Comparison of ENCODE assay signal across 16 cellular contexts in genomic region chr10:50242777-50243176, GRCh38. TPM values are rescaled to one million over a fixed set of nuclear protein-coding genes. Genes with fewer than 3 reads are reported as not detected.
DNase-seq lines count a peak whose midpoint lies in the region; ATAC-seq, FAIRE-seq and TF ChIP-seq lines count a peak whose summit lies in the region.
"Had no signal": no experiment of that assay in that cellular context is flagged by ENCODE, and none has a peak within 500 bp of the region (broad histone marks: within the 10 kb centered on the region; RNA-seq: fewer than 3 reads in every experiment).

No MANE protein-coding gene starts in this region.

- H2BK120ac ChIP-seq in IMR-90 (ENCODE audit: low read depth, low read length) = no peak overlapping the region
- no peak overlapping the region for H2BK120ac ChIP-seq in mesenchymal stem cell (ENCODE audit: low read depth, low read length)

- no peak overlapping the region for H2AFZ ChIP-seq in IMR-90 (replicated peaks; ENCODE audit: low read length, poor library complexity)
- H2AFZ ChIP-seq in K562 (ENCODE audit: low read depth, low read length) = peak overlapping the region; percentile 49; the same call in 1 of the 2 replicates
- H2AFZ ChIP-seq in mesenchymal stem cell (ENCODE audit: low read depth, low read length) = no peak overlapping the region

- no peak overlapping the region for H3K4ac ChIP-seq in IMR-90 (ENCODE audit: low read depth, low read length)
- no peak overlapping the region for H3K4ac ChIP-seq in mesenchymal stem cell (ENCODE audit: low read depth in 1 of 2, low read length in 2 of 2)

- H3K14ac ChIP-seq in IMR-90 (replicated peaks; ENCODE audit: low read depth, low read length) = no peak overlapping the region
- no peak overlapping the region for H3K14ac ChIP-seq in mesenchymal stem cell (ENCODE audit: low read length in 2 of 2)

- no peak overlapping the region for H2BK15ac ChIP-seq in IMR-90 (ENCODE audit: low read depth, low read length)
- H2BK15ac ChIP-seq in mesenchymal stem cell (ENCODE audit: low read depth, poor library complexity, severe bottlenecking) = no peak overlapping the region

- POLR2A ChIA-PET in A549 (lab: Yijun Ruan, JAX) (no interaction called here), IMR-90 (lab: Charles Lee; ENCODE audit: unreplicated experiment) (no interaction called here), K562 (lab: Yijun Ruan, JAX) (interaction anchor here (1.0 kb wide), 1 partner anchor 12 kb away, joined by 3 read pairs; no protein-coding TSS in a partner anchor)

- DNase-seq in A549 (ENCODE audit: low read depth in 1 of 2, low spot score in 1 of 2) (no peak), IMR-90 (no peak), K562 (ENCODE audit: extremely low read depth in 1 of 4, low spot score in 3 of 4) (no peak), fibroblast of mammary gland (ENCODE audit: low read depth) (peak; percentile 15), amygdala (lab: John Stamatoyannopoulos, UW) (no peak), mesenchymal stem cell (no peak), SK-N-DZ (ENCODE audit: low spot score) (no peak)
- DNase-seq: 8988T; Calu3; CD8-positive, alpha-beta T cell; DMS79 treated with DMSO at 0.1 percent for 48 hours had no signal

- no peaks in the 10 kb centered on the region for H3K79me2 ChIP-seq in K562 (ENCODE audit: control insufficient read depth, insufficient read depth, low read length)

- H3K4me1 ChIP-seq in A549 (no peaks in the 10 kb centered on the region), IMR-90 (ENCODE audit: control insufficient read depth, insufficient read depth, low read length) (no peaks in the 10 kb centered on the region), K562 (replicated peaks in 1 of 2; ENCODE audit: control insufficient read depth in 2 of 2, insufficient read depth in 2 of 2, low read length in 2 of 2) (no peaks in the 10 kb centered on the region; a peak in 2 of 5 replicates), mesenchymal stem cell (ENCODE audit: control insufficient read depth, insufficient read depth, low read depth, low read length) (no peaks in the 10 kb centered on the region)
- H3K4me1 ChIP-seq: HAP-1 had no signal

- TF ChIP-seq RAD21 in A549 (conservative IDR thresholded peaks at IDR 0.05 in 1 of 2, IDR thresholded peaks at IDR 0.05 in 1 of 2) = no peak
- no peak for TF ChIP-seq RAD21 in IMR-90 (IDR thresholded peaks at IDR 0.05; ENCODE audit: low read length)
- TF ChIP-seq RAD21 in K562 (CRISPR knock-in tag; conservative IDR thresholded peaks at IDR 0.05 in 1 of 2, IDR thresholded peaks at IDR 0.05 in 1 of 2) = no peak

- CTCF ChIA-PET in A549 (lab: Yijun Ruan, JAX) (interaction anchor here (1.0 kb wide), 1 partner anchor 9 kb away, joined by 3 read pairs; no protein-coding TSS in a partner anchor), IMR-90 (lab: Yijun Ruan, JAX) (no interaction called here), K562 (lab: Yijun Ruan, JAX; ENCODE audit: low intra/inter-chr PET ratio) (no interaction called here)

- H3K27me3 ChIP-seq in IMR-90 (ENCODE audit: control insufficient read depth, insufficient read depth, low read length) (peaks cover 13% of the 10 kb centered on the region), K562 (ENCODE audit: control insufficient read depth in 2 of 2, insufficient read depth in 2 of 2, low read length in 2 of 2) (no peaks in the 10 kb centered on the region), mesenchymal stem cell (ENCODE audit: control insufficient read depth in 1 of 2, insufficient read depth in 1 of 2, low read length in 2 of 2) (peaks cover 7 to 13% of the 10 kb centered on the region in 2 experiments)
- H3K27me3 ChIP-seq: BLaER1 treated with 17β-estradiol and CSF1 and Interleukin-3, amounts not matched to agents 10 nM and 100 nM had no signal

- no peak overlapping the region for H2BK20ac ChIP-seq in IMR-90 (ENCODE audit: low read depth, low read length)

- dilution Hi-C loops in IMR-90 (cut with HindIII; ENCODE audit: low sequenced_read_pairs, unreplicated experiment) = no loop called here

- BruUV-seq in IMR-90 (replicated peaks; lab: Mats Ljungman, UMichigan) = no TSS peak
- no TSS peak for BruUV-seq in K562 (replicated peaks; lab: Mats Ljungman, UMichigan)

- H3K27ac ChIP-seq in A549 (no peak overlapping the region), IMR-90 (ENCODE audit: insufficient read depth, low read length) (no peak overlapping the region), K562 (ENCODE audit: extremely low read depth, low read depth, low read length) (no peak overlapping the region), mesenchymal stem cell (ENCODE audit: low read length, poor library complexity, severe bottlenecking) (no peak overlapping the region)
- H3K27ac ChIP-seq: BLaER1 treated with 17β-estradiol and CSF1 and Interleukin-3, amounts not matched to agents 10 nM and 100 nM; HL-60 had no signal

- TF ChIP-seq POLR2A in A549 (IDR thresholded peaks at IDR 0.05; ENCODE audit: low read length) (no peak), IMR-90 (IDR thresholded peaks at IDR 0.05; ENCODE audit: low read depth, low read length) (no peak), K562 (conservative IDR thresholded peaks at IDR 0.05) (no peak)

- H3K4me2 ChIP-seq in A549 (no peak overlapping the region), IMR-90 (ENCODE audit: low read depth, low read length) (no peak overlapping the region), K562 (ENCODE audit: insufficient read depth, low read length) (no peak overlapping the region), mesenchymal stem cell (ENCODE audit: low read length, poor library complexity, severe bottlenecking) (no peak overlapping the region)
- H3K4me2 ChIP-seq: BLaER1 treated with 17β-estradiol and CSF1 and Interleukin-3, amounts not matched to agents 10 nM and 100 nM had no signal

- H4K20me1 ChIP-seq in IMR-90 (ENCODE audit: insufficient read depth, low read length) = no peaks in the 10 kb centered on the region
- no peaks in the 10 kb centered on the region for H4K20me1 ChIP-seq in K562 (replicated peaks; ENCODE audit: control insufficient read depth, insufficient read depth, low read length)
- H4K20me1 ChIP-seq: BLaER1 treated with 17β-estradiol and CSF1 and Interleukin-3, amounts not matched to agents 10 nM and 100 nM had no signal

- FAIRE-seq in A549 (lab: Jason Lieb, UNC) (no peak), K562 (lab: Jason Lieb, UNC) (no peak)
- FAIRE-seq: GM12878, GM19239 had no signal

- no peak overlapping the region for H3K23ac ChIP-seq in IMR-90 (ENCODE audit: low read depth, low read length)
- no peak overlapping the region for H3K23ac ChIP-seq in mesenchymal stem cell (ENCODE audit: low read length in 2 of 2)

- ATAC-seq in A549 (no peak), IMR-90 (ENCODE audit: low read depth) (no peak), K562 (no peak)
- ATAC-seq: CD8-positive, alpha-beta T cell; GM12878 had no signal

- H2BK5ac ChIP-seq in IMR-90 (ENCODE audit: low read depth, low read length, poor library complexity, severe bottlenecking) = no peak overlapping the region
- H2BK5ac ChIP-seq in mesenchymal stem cell (ENCODE audit: low read depth, low read length, poor library complexity, severe bottlenecking) = no peak overlapping the region

- H2BK12ac ChIP-seq in mesenchymal stem cell (ENCODE audit: low read length in 2 of 2) = no peak overlapping the region

- H3K56ac ChIP-seq in IMR-90 (ENCODE audit: extremely low read depth, insufficient read depth, low read length) = no peak overlapping the region

- no peak overlapping the region for H3K18ac ChIP-seq in IMR-90 (ENCODE audit: low read depth, low read length)
- no peak overlapping the region for H3K18ac ChIP-seq in mesenchymal stem cell (ENCODE audit: low read depth in 1 of 2, low read length in 2 of 2)

- H3K9me3 ChIP-seq in A549 (no peaks in the 10 kb centered on the region), IMR-90 (ENCODE audit: control insufficient read depth, insufficient read depth, low read length) (no peaks in the 10 kb centered on the region), K562 (replicated peaks; ENCODE audit: control insufficient read depth, insufficient read depth, low read depth, low read length) (no peaks in the 10 kb centered on the region), mesenchymal stem cell (ENCODE audit: control insufficient read depth, low read length) (no peaks in the 10 kb centered on the region)
- H3K9me3 ChIP-seq: BLaER1 treated with 17β-estradiol and CSF1 and Interleukin-3, amounts not matched to agents 10 nM and 100 nM; HAP-1 had no signal

- intact Hi-C loops in IMR-90 (cut with micrococcal nuclease) (no loop called here), K562 (cut with micrococcal nuclease) (loop anchor here (5.0 kb wide), 1 partner anchor 35 kb away; no protein-coding TSS in a partner anchor)

- TF ChIP-seq CTCF in A549 (IDR thresholded peaks at IDR 0.05) = no peak
- no peak for TF ChIP-seq CTCF in IMR-90 (conservative IDR thresholded peaks at IDR 0.05; ENCODE audit: low read depth, low read length)
- TF ChIP-seq CTCF in K562 (IDR thresholded peaks at IDR 0.05 in 2 of 3, conservative IDR thresholded peaks at IDR 0.05 in 1 of 3; ENCODE audit: insufficient read depth in 2 of 3, low read depth in 1 of 3, low read length in 3 of 3) = no peak
- no peak for TF ChIP-seq CTCF in fibroblast of mammary gland (conservative IDR thresholded peaks at IDR 0.05; ENCODE audit: control insufficient read depth, insufficient read depth, low read depth, low read length)

- H4K5ac ChIP-seq in IMR-90 (ENCODE audit: low read depth, low read length) = no peak overlapping the region

- in situ Hi-C loops in IMR-90 (cut with MboI; ENCODE audit: low sequenced_read_pairs) = no loop called here
- in situ Hi-C loops in K562 (cut with MboI) = loop anchor here (25.0 kb wide), 1 partner anchor 655 kb away; no protein-coding TSS in a partner anchor

- H4K91ac ChIP-seq in IMR-90 (ENCODE audit: insufficient read depth, low read depth, low read length) = no peak overlapping the region
- H4K91ac ChIP-seq in mesenchymal stem cell (ENCODE audit: low read length) = no peak overlapping the region

- H4K8ac ChIP-seq in IMR-90 (ENCODE audit: low read depth in 2 of 2, low read length in 2 of 2) (no peak overlapping the region), mesenchymal stem cell (ENCODE audit: low read length) (no peak overlapping the region)

- H3K36me3 ChIP-seq in IMR-90 (ENCODE audit: control insufficient read depth, insufficient read depth, low read length) (no peaks in the 10 kb centered on the region), K562 (ENCODE audit: control insufficient read depth, insufficient read depth, low read length) (no peaks in the 10 kb centered on the region), mesenchymal stem cell (ENCODE audit: control insufficient read depth in 1 of 2, insufficient read depth in 2 of 2, low read depth in 1 of 2, low read length in 2 of 2) (no peaks in the 10 kb centered on the region)
- H3K36me3 ChIP-seq: BLaER1 treated with 17β-estradiol and CSF1 and Interleukin-3, amounts not matched to agents 10 nM and 100 nM; HAP-1 had no signal

- H3K79me1 ChIP-seq in IMR-90 (ENCODE audit: low read depth in 1 of 2, low read length in 2 of 2) (no peaks in the 10 kb centered on the region), mesenchymal stem cell (replicated peaks; ENCODE audit: low read length, poor library complexity, severe bottlenecking) (no peaks in the 10 kb centered on the region)

- TF ChIP-seq EP300 in A549 (IDR thresholded peaks at IDR 0.05) = no peak
- TF ChIP-seq EP300 in K562 (IDR thresholded peaks at IDR 0.05; ENCODE audit: low read length) = no peak

- H3K9me1 ChIP-seq in IMR-90 (ENCODE audit: insufficient read depth, low read length) = no peaks in the 10 kb centered on the region
- H3K9me1 ChIP-seq in K562 (ENCODE audit: control insufficient read depth, insufficient read depth, low read length) = no peaks in the 10 kb centered on the region

- H2AK9ac ChIP-seq in IMR-90 (replicated peaks; ENCODE audit: low read depth, low read length, poor library complexity) = no peak overlapping the region

- no peak overlapping the region for H3K4me3 ChIP-seq in A549
- no peak overlapping the region for H3K4me3 ChIP-seq in IMR-90 (ENCODE audit: insufficient read depth, low read depth, low read length)
- H3K4me3 ChIP-seq in K562 = no peak overlapping the region
- no peak overlapping the region for H3K4me3 ChIP-seq in fibroblast of mammary gland (ENCODE audit: control insufficient read depth, low read depth, low read length)
- H3K4me3 ChIP-seq in mesenchymal stem cell (ENCODE audit: insufficient read depth in 1 of 2, low read depth in 1 of 2, low read length in 2 of 2) = no peak overlapping the region
- H3K4me3 ChIP-seq: BLaER1 treated with 17β-estradiol and CSF1 and Interleukin-3, amounts not matched to agents 10 nM and 100 nM; GM12878; HAP-1 had no signal

- H2AK5ac ChIP-seq in IMR-90 (ENCODE audit: low read depth, low read length) (no peak overlapping the region), mesenchymal stem cell (ENCODE audit: low read length, severe bottlenecking) (no peak overlapping the region)

- 74% methylated on average over 4 of the region's 4 CpGs for WGBS in A549 (ENCODE audit: missing lambda C conversion rate)
- WGBS in IMR-90 (ENCODE audit: extremely low coverage in 2 of 2, insufficient read length in 1 of 2), 2 experiments = no CpG with 5 or more reads among the region's 4 CpGs
- WGBS in K562 (ENCODE audit: insufficient coverage, low coverage, missing lambda C conversion rate) = 56% methylated on average over 4 of the region's 4 CpGs
- WGBS in mesenchymal stem cell = no CpG with 5 or more reads among the region's 4 CpGs

- H3K9ac ChIP-seq in IMR-90 (ENCODE audit: low read depth, low read length) = no peak overlapping the region
- no peak overlapping the region for H3K9ac ChIP-seq in K562 (ENCODE audit: insufficient read depth in 1 of 2, low read depth in 2 of 2, low read length in 2 of 2)
- no peak overlapping the region for H3K9ac ChIP-seq in mesenchymal stem cell (ENCODE audit: low read length)
- H3K9ac ChIP-seq: BLaER1 treated with 17β-estradiol and CSF1 and Interleukin-3, amounts not matched to agents 10 nM and 100 nM had no signal

RNA-seq across cellular contexts. Expression of gene ASAH2, which starts 8.5 kb away (rescaled TPM):
- polyA plus RNA-seq in A549 (2011; rRNA removed) (4.8 and 5.9 TPM in 2 replicates), A549 (2017; fragmentation: RNase III; extraction: RNeasy Plus Mini Kit Qiagen cat#74134 plus additional on column Dnase treatment) (0.17 to 0.63 TPM (median 0.21 TPM) in 3 replicates), IMR-90 (2012; rRNA removed) (0.31 and 0.77 TPM in 2 replicates), K562 (2011; rRNA removed) (8.6 and 8.7 TPM in 2 replicates), K562 (2014; fragmentation: Illumina TruSeq; extraction: Trizol) (7.7 and 8.3 TPM in 2 replicates), K562 (2014; fragmentation: Nextera tagmentation; extraction: Ambion mirVana) (10 to 100 TPM in 1 of 2 experiments, 1 to 10 TPM in 1; 8.5 to 12.0 TPM), K562 (2014; rRNA removed) (8.4 and 11.0 TPM in 2 replicates)
- polyA plus RNA-seq in A549 (2012; cell fraction: cytosol; rRNA removed) = 0.52 and 1.1 TPM in 2 replicates
- polyA plus RNA-seq in A549 (2012; cell fraction: nucleus; rRNA removed) = 0.01 and 0.61 TPM in 2 replicates
- polyA minus RNA-seq in A549 (2011; rRNA and poly(A)+ RNA removed) = 1.4 and 6.2 TPM in 2 replicates
- total RNA-seq in IMR-90 (2012; rRNA removed) (0.18 and 1.1 TPM in 2 replicates), K562 (2014; rRNA removed) (2.5 and 6.5 TPM in 2 replicates), K562 (2014; rRNA removed; fragmentation: Illumina TruSeq; extraction: Trizol) (5.5 and 6.5 TPM in 2 replicates), K562 (2015; rRNA removed; fragmentation: Illumina TruSeq; extraction: Trizol) (2.7 and 3.5 TPM in 2 replicates), K562 (2021) (7.6 and 11.8 TPM in 2 replicates)
- polyA plus RNA-seq in IMR-90 (2012; cell fraction: cytosol; rRNA removed) = under 0.01 TPM in 1 of 2 replicates, not detected in the other
- polyA plus RNA-seq in IMR-90 (2012; cell fraction: nucleus; rRNA removed; ENCODE audit: low replicate concordance) = 0.25 and 2.1 TPM in 2 replicates
- 1.2 and 1.3 TPM in 2 replicates for total RNA-seq in K562 (2011; cell fraction: chromatin; rRNA removed; ENCODE audit: low replicate concordance)
- total RNA-seq in K562 (2011; cell fraction: nucleolus; rRNA removed) = 0.17 and 1.3 TPM in 2 replicates
- 0.66 and 1.8 TPM in 2 replicates for total RNA-seq in K562 (2011; cell fraction: nucleoplasm; rRNA removed)
- 0.54 and 4.2 TPM in 2 replicates for polyA plus RNA-seq in K562 (2011; cell fraction: cytosol; rRNA removed)
- 13.6 and 15.9 TPM in 2 replicates for polyA plus RNA-seq in K562 (2011; cell fraction: nucleus; rRNA removed)
- polyA plus RNA-seq in K562 (2012) = 4.9 and 5.0 TPM in 2 replicates
- 9.9 and 11.4 TPM in 2 replicates for polyA minus RNA-seq in K562 (2011; rRNA and poly(A)+ RNA removed)
- 0.64 and 4.3 TPM in 2 replicates for polyA minus RNA-seq in K562 (2011; cell fraction: cytosol; rRNA and poly(A)+ RNA removed)
- polyA minus RNA-seq in K562 (2011; cell fraction: nucleus; rRNA and poly(A)+ RNA removed) = 1.2 and 1.8 TPM in 2 replicates
- polyA plus RNA-seq in mesenchymal stem cell (2013, experiment 1 of 2) = 2.0 TPM
- 1.7 TPM for polyA plus RNA-seq in mesenchymal stem cell (2013, experiment 2 of 2)
- polyA plus RNA-seq in SK-N-DZ (2014; cell fraction: cytosol; rRNA removed) = 0.42 and 0.97 TPM in 2 replicates
- 0.51 and 0.73 TPM in 2 replicates for polyA plus RNA-seq in SK-N-DZ (2014; cell fraction: nucleus; rRNA removed)
